In genomic region chr18:11944786-11945185, GRCh38 we compare ENCODE assay signal across 23 cellular contexts. TPM values are rescaled to one million over a fixed set of nuclear protein-coding genes. Genes with fewer than 3 reads are reported as not detected.
DNase-seq lines count a peak whose midpoint lies in the region; ATAC-seq and TF ChIP-seq lines count a peak whose summit lies in the region.
"Had no signal": no experiment of that assay in that cellular context is flagged by ENCODE, and none has a peak within 500 bp of the region (broad histone marks: within the 10 kb centered on the region; RNA-seq: fewer than 3 reads in every experiment).

No MANE protein-coding gene starts in this region.

- no peaks in the 10 kb centered on the region for H3K9me1 ChIP-seq in IMR-90 (ENCODE audit: insufficient read depth, low read length)

- no peak overlapping the region for H2BK5ac ChIP-seq in IMR-90 (ENCODE audit: low read depth, low read length, poor library complexity, severe bottlenecking)
- H2BK5ac ChIP-seq in trophoblast cell (ENCODE audit: low read depth, low read length, poor library complexity) = no peak overlapping the region

- no peak overlapping the region for H3K27ac ChIP-seq in IMR-90 (ENCODE audit: insufficient read depth, low read length)
- H3K27ac ChIP-seq in foreskin keratinocyte = peak overlapping the region; percentile 8
- H3K27ac ChIP-seq in trophoblast cell (ENCODE audit: low read depth, low read length) = no peak overlapping the region
- H3K27ac ChIP-seq in skeletal muscle tissue (ENCODE audit: low read depth, low read length) = no peak overlapping the region
- H3K27ac ChIP-seq in sigmoid colon = no peak overlapping the region
- no peak overlapping the region for H3K27ac ChIP-seq in Karpas-422 (ENCODE audit: low read length)
- H3K27ac ChIP-seq: GM23248 had no signal

- ATAC-seq in IMR-90 (ENCODE audit: low read depth) = no peak
- ATAC-seq in foreskin keratinocyte = no peak
- ATAC-seq: A549, GM12878, HCT116 had no signal

- H3K9me3 ChIP-seq in IMR-90 (ENCODE audit: control insufficient read depth, insufficient read depth, low read length) = no peaks in the 10 kb centered on the region
- H3K9me3 ChIP-seq in trophoblast cell (ENCODE audit: insufficient read depth, low read depth, low read length) = peaks cover 2% of the 10 kb centered on the region
- no peaks in the 10 kb centered on the region for H3K9me3 ChIP-seq in skeletal muscle tissue (ENCODE audit: control insufficient read depth in 3 of 3, low read length in 3 of 3)
- H3K9me3 ChIP-seq in sigmoid colon = no peaks in the 10 kb centered on the region
- H3K9me3 ChIP-seq in Karpas-422 (ENCODE audit: low read length) = no peaks in the 10 kb centered on the region
- H3K9me3 ChIP-seq: A549; BE2C; BLaER1 treated with 17β-estradiol and CSF1 and Interleukin-3, amounts not matched to agents 10 nM and 100 nM had no signal

- no peaks in the 10 kb centered on the region for H3K79me2 ChIP-seq in trophoblast cell (ENCODE audit: control insufficient read depth, insufficient read depth, low read length, poor library complexity)
- H3K79me2 ChIP-seq in Karpas-422 (ENCODE audit: low read length) = no peaks in the 10 kb centered on the region

- no peak for TF ChIP-seq POLR2A in IMR-90 (IDR thresholded peaks at IDR 0.05; ENCODE audit: low read depth, low read length)
- no peak for TF ChIP-seq POLR2A in sigmoid colon (IDR thresholded peaks at IDR 0.05)

- H4K20me1 ChIP-seq in IMR-90 (ENCODE audit: insufficient read depth, low read length) (no peaks in the 10 kb centered on the region), Karpas-422 (ENCODE audit: insufficient read depth, low read depth, low read length) (no peaks in the 10 kb centered on the region)
- H4K20me1 ChIP-seq: BLaER1 treated with 17β-estradiol and CSF1 and Interleukin-3, amounts not matched to agents 10 nM and 100 nM had no signal

- 100% methylated on average over 1 of the region's 5 CpGs; no CpG with 5 or more reads in 1 of the 2 experiments for WGBS in IMR-90 (ENCODE audit: extremely low coverage in 2 of 2, insufficient read length in 1 of 2), 2 experiments
- no CpG with 5 or more reads among the region's 5 CpGs for WGBS in trophoblast cell (ENCODE audit: extremely low coverage, insufficient coverage, insufficient read length)
- WGBS in sigmoid colon, 2 donors = 87 to 91% methylated on average over 5 of the region's 5 CpGs

- H2BK12ac ChIP-seq in trophoblast cell (ENCODE audit: low read length) = no peak overlapping the region

- no peak overlapping the region for H4K8ac ChIP-seq in IMR-90 (ENCODE audit: low read depth in 2 of 2, low read length in 2 of 2)
- H4K8ac ChIP-seq in trophoblast cell (ENCODE audit: low read depth, low read length) = no peak overlapping the region

- no peak overlapping the region for H2AK9ac ChIP-seq in IMR-90 (replicated peaks; ENCODE audit: low read depth, low read length, poor library complexity)

- H3K4me2 ChIP-seq in IMR-90 (ENCODE audit: low read depth, low read length) (no peak overlapping the region), trophoblast cell (ENCODE audit: low read length) (no peak overlapping the region), Karpas-422 (ENCODE audit: low read depth, low read length, poor library complexity, severe bottlenecking) (no peak overlapping the region)
- H3K4me2 ChIP-seq: A549 had no signal

- no TSS peak for BruUV-seq in IMR-90 (replicated peaks; lab: Mats Ljungman, UMichigan)

- no peak for TF ChIP-seq EP300 in sigmoid colon (IDR thresholded peaks at IDR 0.05)

- H3K9ac ChIP-seq in IMR-90 (ENCODE audit: low read depth, low read length) = no peak overlapping the region
- H3K9ac ChIP-seq in trophoblast cell (ENCODE audit: low read length) = no peak overlapping the region
- H3K9ac ChIP-seq in skeletal muscle tissue (ENCODE audit: low read depth in 1 of 3, low read length in 3 of 3) = peak overlapping the region in 2 of 3 donors; percentile 8 to 14
- no peak overlapping the region for H3K9ac ChIP-seq in Karpas-422 (ENCODE audit: low read length)
- H3K9ac ChIP-seq: BLaER1 treated with 17β-estradiol and CSF1 and Interleukin-3, amounts not matched to agents 10 nM and 100 nM; GM23248 had no signal

- H3K18ac ChIP-seq in IMR-90 (ENCODE audit: low read depth, low read length) = no peak overlapping the region
- no peak overlapping the region for H3K18ac ChIP-seq in trophoblast cell (ENCODE audit: low read length)

- H2AFZ ChIP-seq in IMR-90 (replicated peaks; ENCODE audit: low read length, poor library complexity) (no peak overlapping the region), trophoblast cell (ENCODE audit: insufficient read depth, low read length, poor library complexity) (no peak overlapping the region), Karpas-422 (ENCODE audit: low read length) (no peak overlapping the region)
- H2AFZ ChIP-seq: GM23248 had no signal

- no peak for DNase-seq in IMR-90
- no peak for DNase-seq in foreskin keratinocyte
- peak; percentile 60 to 67 for DNase-seq in trophoblast cell
- no peak for DNase-seq in sigmoid colon
- DNase-seq in SHP77 treated with DMSO at 0.1 percent for 48 hours (lab: John Stamatoyannopoulos, UW) = no peak
- no peak for DNase-seq in Karpas-422
- DNase-seq: 8988T; ACHN; AML-193; BE2C; CD4-positive, alpha-beta T cell; CD8-positive, alpha-beta memory T cell; DMS 273 treated with DMSO at 0.1 percent for 48 hours; DMS79; EL; GDM1; GM23248; H9 had no signal

- H3K23ac ChIP-seq in IMR-90 (ENCODE audit: low read depth, low read length) (no peak overlapping the region), trophoblast cell (ENCODE audit: low read length) (no peak overlapping the region)

- no peaks in the 10 kb centered on the region for H3K79me1 ChIP-seq in IMR-90 (ENCODE audit: low read depth in 1 of 2, low read length in 2 of 2)
- H3K79me1 ChIP-seq in trophoblast cell (ENCODE audit: low read length) = peaks cover 12% of the 10 kb centered on the region

- H3K4me3 ChIP-seq in IMR-90 (ENCODE audit: insufficient read depth, low read depth, low read length) (no peak overlapping the region), trophoblast cell (ENCODE audit: low read depth, low read length) (no peak overlapping the region), skeletal muscle tissue (ENCODE audit: low read length in 3 of 3) (no peak overlapping the region), sigmoid colon (no peak overlapping the region), Karpas-422 (ENCODE audit: low read length) (no peak overlapping the region)
- H3K4me3 ChIP-seq: A549; BLaER1 treated with 17β-estradiol and CSF1 and Interleukin-3, amounts not matched to agents 10 nM and 100 nM; GM12878; GM23248 had no signal

- H3K4ac ChIP-seq in IMR-90 (ENCODE audit: low read depth, low read length) = no peak overlapping the region
- H3K4ac ChIP-seq in trophoblast cell (ENCODE audit: low read depth, low read length) = no peak overlapping the region

- in situ Hi-C loops in IMR-90 (cut with MboI; ENCODE audit: low sequenced_read_pairs) = loop anchor here (5.0 kb wide), 1 partner anchor 98 kb away; no protein-coding TSS in a partner anchor

- H3K36me3 ChIP-seq in IMR-90 (ENCODE audit: control insufficient read depth, insufficient read depth, low read length) = no peaks in the 10 kb centered on the region
- H3K36me3 ChIP-seq in trophoblast cell (ENCODE audit: control insufficient read depth in 1 of 2, insufficient read depth in 2 of 2, low read length in 2 of 2) = no peaks in the 10 kb centered on the region
- H3K36me3 ChIP-seq in skeletal muscle tissue (ENCODE audit: control insufficient read depth in 3 of 3, insufficient read depth in 3 of 3, low read length in 3 of 3) = no peaks in the 10 kb centered on the region
- H3K36me3 ChIP-seq in sigmoid colon = no peaks in the 10 kb centered on the region
- H3K36me3 ChIP-seq in Karpas-422 (ENCODE audit: insufficient read depth, low read length) = no peaks in the 10 kb centered on the region
- H3K36me3 ChIP-seq: BE2C; BLaER1 treated with 17β-estradiol and CSF1 and Interleukin-3, amounts not matched to agents 10 nM and 100 nM had no signal

- intact Hi-C loops in IMR-90 (cut with micrococcal nuclease) = loop anchor here (10.0 kb wide), 2 partner anchors 90 to 330 kb away; partner anchors contain the start of gene CHMP1B
- intact Hi-C loops in sigmoid colon (cut with DNase I) = loop anchor here (5.0 kb wide), 2 partner anchors 37 to 333 kb away; partner anchors contain the start of gene MPPE1

- H3K27me3 ChIP-seq in IMR-90 (ENCODE audit: control insufficient read depth, insufficient read depth, low read length) (no peaks in the 10 kb centered on the region), foreskin keratinocyte (no peaks in the 10 kb centered on the region), trophoblast cell (ENCODE audit: insufficient read depth, low read length) (no peaks in the 10 kb centered on the region), skeletal muscle tissue (ENCODE audit: control insufficient read depth in 3 of 3, insufficient read depth in 3 of 3, low read length in 3 of 3) (no peaks in the 10 kb centered on the region), sigmoid colon (no peaks in the 10 kb centered on the region), Karpas-422 (ENCODE audit: low read length) (no peaks in the 10 kb centered on the region)
- H3K27me3 ChIP-seq: BE2C; BLaER1 treated with 17β-estradiol and CSF1 and Interleukin-3, amounts not matched to agents 10 nM and 100 nM had no signal

- H3K56ac ChIP-seq in IMR-90 (ENCODE audit: extremely low read depth, insufficient read depth, low read length) = no peak overlapping the region

- no peak for TF ChIP-seq RAD21 in IMR-90 (IDR thresholded peaks at IDR 0.05; ENCODE audit: low read length)

- H2BK120ac ChIP-seq in IMR-90 (ENCODE audit: low read depth, low read length) = no peak overlapping the region
- H2BK120ac ChIP-seq in trophoblast cell (ENCODE audit: insufficient read depth, low read length, poor library complexity) = no peak overlapping the region

- CTCF ChIA-PET in IMR-90 (lab: Yijun Ruan, JAX) = no interaction called here

- H3K14ac ChIP-seq in IMR-90 (replicated peaks; ENCODE audit: low read depth, low read length) (no peak overlapping the region), trophoblast cell (ENCODE audit: low read length) (no peak overlapping the region)

- H2BK15ac ChIP-seq in IMR-90 (ENCODE audit: low read depth, low read length) = peak overlapping the region; percentile 7; the same call in 1 of the 3 replicates

- no peak for TF ChIP-seq CTCF in IMR-90 (conservative IDR thresholded peaks at IDR 0.05; ENCODE audit: low read depth, low read length)
- no peak for TF ChIP-seq CTCF in foreskin keratinocyte (conservative IDR thresholded peaks at IDR 0.05)
- TF ChIP-seq CTCF in sigmoid colon (IDR thresholded peaks at IDR 0.05) = no peak

- no peaks in the 10 kb centered on the region for H3K9me2 ChIP-seq in Karpas-422 (replicated peaks; ENCODE audit: insufficient read depth, low read length)

- POLR2A ChIA-PET in IMR-90 (lab: Charles Lee; ENCODE audit: unreplicated experiment) = no interaction called here

- H4K12ac ChIP-seq in trophoblast cell (ENCODE audit: low read depth, low read length) = no peak overlapping the region

- no peak overlapping the region for H4K5ac ChIP-seq in IMR-90 (ENCODE audit: low read depth, low read length)

- H4K91ac ChIP-seq in IMR-90 (ENCODE audit: insufficient read depth, low read depth, low read length) (no peak overlapping the region), trophoblast cell (ENCODE audit: low read depth, low read length) (no peak overlapping the region)

- H2AK5ac ChIP-seq in IMR-90 (ENCODE audit: low read depth, low read length) (peak overlapping the region; percentile 20; the same call in 1 of the 2 replicates), trophoblast cell (ENCODE audit: low read length) (no peak overlapping the region)

- dilution Hi-C loops in IMR-90 (cut with HindIII; ENCODE audit: low sequenced_read_pairs, unreplicated experiment) = no loop called here

- H3K4me1 ChIP-seq in IMR-90 (ENCODE audit: control insufficient read depth, insufficient read depth, low read length) (peaks cover 16% of the 10 kb centered on the region), foreskin keratinocyte (peaks cover 11% of the 10 kb centered on the region), trophoblast cell (ENCODE audit: control insufficient read depth in 1 of 2, insufficient read depth in 2 of 2, low read length in 2 of 2) (peaks cover 19 to 20% of the 10 kb centered on the region in 2 experiments), skeletal muscle tissue (ENCODE audit: control insufficient read depth in 3 of 3, insufficient read depth in 3 of 3, low read length in 3 of 3) (peaks cover 8 to 25% (median 11%) of the 10 kb centered on the region in 3 donors), sigmoid colon (peaks cover 0 to 34% (median 27%) of the 10 kb centered on the region in 4 donors), Karpas-422 (ENCODE audit: low read length) (no peaks in the 10 kb centered on the region)
- H3K4me1 ChIP-seq: BE2C had no signal

- H2BK20ac ChIP-seq in IMR-90 (ENCODE audit: low read depth, low read length) = no peak overlapping the region

RNA-seq across cellular contexts. Expression of gene IMPA2, which starts 36.5 kb away (rescaled TPM):
- total RNA-seq in IMR-90 (2012; rRNA removed) (4.7 and 5.4 TPM in 2 replicates), foreskin keratinocyte (26.1 and 31.8 TPM in 2 replicates), skeletal muscle tissue (33.9 TPM), sigmoid colon (10 to 100 TPM; 21.3 to 66.5 (median 29.1) TPM)
- polyA plus RNA-seq in IMR-90 (2012; rRNA removed) (4.7 and 5.5 TPM in 2 replicates), foreskin keratinocyte (31.7 and 35.0 TPM in 2 replicates), sigmoid colon (100 to 1,000 TPM in 1 of 3 donors, 10 to 100 TPM in 2; 88.1 to 138 (median 99.6) TPM)
- polyA plus RNA-seq in IMR-90 (2012; cell fraction: cytosol; rRNA removed) = 8.4 and 12.8 TPM in 2 replicates
- 24.6 and 26.9 TPM in 2 replicates for polyA plus RNA-seq in IMR-90 (2012; cell fraction: nucleus; rRNA removed; ENCODE audit: low replicate concordance)
- 43.9 and 45.4 TPM in 2 replicates for polyA plus RNA-seq in trophoblast cell (2013)
- total RNA-seq in Karpas-422 (2014; rRNA removed; shearing (Covaris generic); ENCODE audit: low replicate concordance) = 0.89 and 2.1 TPM in 2 replicates

RNA-seq across cellular contexts. Expression of gene MPPE1, which starts 36.7 kb away (rescaled TPM):
- 13.8 and 22.5 TPM in 2 replicates for total RNA-seq in IMR-90 (2012; rRNA removed)
- 18.9 and 19.9 TPM in 2 replicates for polyA plus RNA-seq in IMR-90 (2012; rRNA removed)
- polyA plus RNA-seq in IMR-90 (2012; cell fraction: cytosol; rRNA removed) = 9.7 and 11.8 TPM in 2 replicates
- 35.3 and 50.2 TPM in 2 replicates for polyA plus RNA-seq in IMR-90 (2012; cell fraction: nucleus; rRNA removed; ENCODE audit: low replicate concordance)
- 14.4 and 19.1 TPM in 2 replicates for total RNA-seq in foreskin keratinocyte
- 14.1 and 16.4 TPM in 2 replicates for polyA plus RNA-seq in foreskin keratinocyte
- polyA plus RNA-seq in trophoblast cell (2013) = 8.7 and 9.5 TPM in 2 replicates
- 20.9 TPM for total RNA-seq in skeletal muscle tissue
- total RNA-seq in sigmoid colon = 10 to 100 TPM; 16.4 to 32.7 (median 22.1) TPM
- polyA plus RNA-seq in sigmoid colon = 10 to 100 TPM; 19.4 to 34.6 (median 24.0) TPM
- total RNA-seq in Karpas-422 (2014; rRNA removed; shearing (Covaris generic); ENCODE audit: low replicate concordance) = 30.7 and 44.4 TPM in 2 replicates

Comparison
In these comparisons a context has a peak if more than half of its experiments do, and no peak if none do; other contexts are left out.
1. DNase-seq: peak in trophoblast cell (2 of 2); none in IMR-90 (single experiment), foreskin keratinocyte (0 of 2), sigmoid colon (single experiment), SHP77 treated with DMSO at 0.1 percent for 48 hours (single experiment) and Karpas-422 (single experiment).
2. H3K9ac ChIP-seq: peak in skeletal muscle tissue (2 of 3); none in IMR-90 (single experiment), trophoblast cell (single experiment) and Karpas-422 (single experiment).